In the genomic region with DNA sequence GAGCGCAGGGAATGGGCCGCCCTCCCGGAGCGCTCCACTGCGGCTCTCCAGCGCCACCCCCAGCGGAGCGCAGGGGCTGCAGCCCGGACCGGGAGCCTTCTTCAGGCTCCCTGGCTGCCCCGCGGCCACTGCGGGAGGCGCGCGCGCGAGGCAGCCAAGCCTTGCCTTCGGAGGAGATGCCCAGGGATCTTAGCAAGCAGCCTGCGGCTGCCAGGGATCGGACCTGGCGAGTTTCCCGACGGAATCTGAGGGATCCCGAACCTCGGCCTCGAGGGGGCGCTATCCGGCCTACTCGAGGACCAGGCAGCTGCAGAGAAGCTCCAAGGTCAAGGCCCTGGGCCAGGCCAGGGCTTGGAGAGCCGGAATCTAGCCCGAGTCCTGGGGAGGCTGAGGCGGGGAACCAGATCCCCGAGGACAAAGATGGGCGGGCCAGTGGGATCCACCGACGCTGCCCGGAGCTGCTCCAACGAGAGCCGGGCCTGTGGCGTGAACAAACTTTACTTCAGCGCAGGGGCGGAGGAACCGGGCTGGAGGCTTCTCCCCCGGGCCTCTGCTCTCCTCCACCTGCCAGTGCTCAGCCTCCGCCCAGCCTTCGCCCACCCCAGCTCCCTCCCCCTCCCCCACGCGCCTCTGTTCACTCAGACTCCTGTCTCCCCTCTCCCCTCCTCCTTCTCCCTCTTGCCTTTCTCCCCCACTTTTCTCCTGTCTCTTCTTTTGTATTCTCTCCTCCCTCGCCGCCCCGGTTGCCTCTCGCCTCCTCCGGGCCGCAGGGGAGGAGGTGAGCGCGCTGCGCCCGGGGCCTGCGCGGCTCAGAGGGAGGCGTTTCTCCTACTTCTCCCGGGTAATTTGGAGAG, we compare ENCODE assay signal across 10 cellular contexts. TPM values are rescaled to one million over a fixed set of nuclear protein-coding genes. Genes with fewer than 3 reads are reported as not detected.
DNase-seq lines count a peak whose midpoint lies in the region; ATAC-seq and TF ChIP-seq lines count a peak whose summit lies in the region.
"Had no signal": no experiment of that assay in that cellular context is flagged by ENCODE, and none has a peak within 500 bp of the region (broad histone marks: within the 10 kb centered on the region; RNA-seq: fewer than 3 reads in every experiment).

Gene IRX6 (plus strand): TSS at position 567 of the 854 bp plus-strand sequence. CDS start 889 bp downstream, outside the sequence.

- H3K27me3 ChIP-seq in thoracic aorta (replicated peaks; ENCODE audit: insufficient read depth): no peaks in the 10 kb centered on the region

- H3K4me3 ChIP-seq in iPS-11a (ENCODE audit: low read depth, low read length): peak within 1 kb of the TSS; percentile 57
- peak within 1 kb of the TSS; percentile 25 for H3K4me3 ChIP-seq in thoracic aorta
- H3K4me3 ChIP-seq: right lobe of liver had no signal

- no peaks in the 10 kb centered on the region for H3K36me3 ChIP-seq in thoracic aorta
- H3K36me3 ChIP-seq: right lobe of liver had no signal

- DNase-seq in NCI-H1092 treated with DMSO at 0.1 percent for 48 hours (lab: John Stamatoyannopoulos, UW): peak; percentile 5
- DNase-seq in NCI-H1092 (lab: John Stamatoyannopoulos, UW): no peak
- DNase-seq in thoracic aorta (ENCODE audit: low spot score): no peak
- DNase-seq in DMS79 (lab: John Stamatoyannopoulos, UW): no peak
- no peak for DNase-seq in left lobe of liver (ENCODE audit: low spot score)
- DNase-seq: cortex of kidney had no signal

- peaks cover 0 to 16% of the 10 kb centered on the region in 2 donors for H3K4me1 ChIP-seq in thoracic aorta (ENCODE audit: control insufficient read depth in 1 of 2, low read depth in 2 of 2)
- H3K4me1 ChIP-seq: right lobe of liver had no signal

- H3K9me3 ChIP-seq in thoracic aorta: no peaks in the 10 kb centered on the region
- H3K9me3 ChIP-seq: right lobe of liver had no signal

- ATAC-seq in thoracic aorta (ENCODE audit: insufficient number of reproducible peaks, low FRiP score, low read depth) (no peak), left lobe of liver (no peak), HG03565 (IDR thresholded peaks at IDR 0.05; ENCODE audit: unreplicated experiment) (no peak)

- no peak within 1 kb of the TSS for H3K27ac ChIP-seq in VCaP
- no peak within 1 kb of the TSS for H3K27ac ChIP-seq in thoracic aorta
- H3K27ac ChIP-seq: right lobe of liver had no signal

- TF ChIP-seq CTCF in VCaP (conservative IDR thresholded peaks at IDR 0.05) (peak; percentile 63), thoracic aorta (IDR thresholded peaks at IDR 0.05) (no peak)

RNA-seq across cellular contexts. Expression of gene IRX6, which starts in this region (rescaled TPM):
- total RNA-seq in thoracic aorta (not detected), left lobe of liver (not detected)
- total RNA-seq: right lobe of liver had no signal
